In genomic region chr6:54102239-54102638, GRCh38 we compare ENCODE assay signal across 25 cellular contexts. TPM values are rescaled to one million over a fixed set of nuclear protein-coding genes. Genes with fewer than 3 reads are reported as not detected.
"Had no signal": no experiment of that assay in that cellular context is flagged by ENCODE, and none has a peak within 500 bp of the region (broad histone marks: within the 10 kb centered on the region; RNA-seq: fewer than 3 reads in every experiment).

No MANE protein-coding gene starts in this region.

- H3K36me3 ChIP-seq: esophagus squamous epithelium, neural progenitor cell, sigmoid colon, stomach, uterus had no signal

- H3K27me3 ChIP-seq: esophagus squamous epithelium, heart left ventricle, neural progenitor cell, sigmoid colon, stomach, uterus had no signal

- DNase-seq: activated CD4-positive, alpha-beta memory T cell treated with anti-CD3 and anti-CD28 coated beads for 36 hours; activated CD4-positive, alpha-beta T cell treated with anti-CD3 and anti-CD28 coated beads for 4 hours; activated CD4-positive, CD25-positive, alpha-beta regulatory T cell; activated naive CD4-positive, alpha-beta T cell treated with Interleukin-2 at 50 U/mL for 16 hours; activated naive CD8-positive, alpha-beta T cell treated with anti-CD3 and anti-CD28 coated beads for 36 hours; activated T-cell treated with anti-CD3 and anti-CD28 coated beads, Interleukin-2, amount 50 U/mL, for 48 hours; cerebellar nuclear complex; endodermal cell; esophagus squamous epithelium; heart left ventricle; islet precursor cell; left cardiac atrium; naive B cell; retina; sigmoid colon; stimulated activated CD4-positive, alpha-beta T cell treated with anti-CD3 and anti-CD28 coated beads, Interleukin-15, amount 100 ng/mL, for 24 hours; stomach; trophoblast cell; uterus had no signal

- H3K4me3 ChIP-seq: coronary artery, esophagus squamous epithelium, heart left ventricle, lung, neural progenitor cell, sigmoid colon, smooth muscle cell, stomach, uterus had no signal

- H3K4me1 ChIP-seq: neural progenitor cell, sigmoid colon, stomach, uterus had no signal

- ATAC-seq: left cardiac atrium; stimulated activated memory B cell treated with anti-CD40 and anti-IgM and Interleukin-4, amounts not matched to agents 10 μg/mL and 1 μg/mL and 100 μg/mL, for 72 hours had no signal

- H3K27ac ChIP-seq: coronary artery, esophagus squamous epithelium, heart left ventricle, neural progenitor cell, sigmoid colon, stomach, uterus had no signal

- H3K9me3 ChIP-seq: esophagus squamous epithelium, heart left ventricle, sigmoid colon, stomach, uterus had no signal

RNA-seq across cellular contexts. Expression of gene MLIP, which starts 9.0 kb away (rescaled TPM):
- total RNA-seq: activated CD4-positive, alpha-beta memory T cell treated with anti-CD3 and anti-CD28 coated beads for 36 hours; activated naive CD8-positive, alpha-beta T cell treated with anti-CD3 and anti-CD28 coated beads for 36 hours; astrocyte; endodermal cell; smooth muscle cell; stomach; uterus had no signal
